1 cellular context compared by ENCODE assay signal in genomic region chr3:50246517-50246954, GRCh38.
A peak's percentile ranks its signal among the peaks of the same experiment; 100 is the strongest.
TF ChIP-seq lines count a peak whose summit lies in the region.

No MANE protein-coding gene starts in this region.

TF ChIP-seq in K562, 482 proteins besides CTCF, POLR2A, EP300 and RAD21 (continued from another document and continues in another):
- TF ChIP-seq CHD7 (IDR thresholded peaks at IDR 0.05; ENCODE audit: low read depth, low read length) (no peak), RNF2 (IDR thresholded peaks at IDR 0.05) (no peak), ZNF3 (CRISPR knock-in tag; IDR thresholded peaks at IDR 0.05) (no peak), NEUROD1 (IDR thresholded peaks at IDR 0.05; ENCODE audit: borderline replicate concordance, low read depth, low read length, partially characterized antibody) (no peak), ZNF655 (CRISPR knock-in tag; IDR thresholded peaks at IDR 0.05) (no peak), NCOR1 (IDR thresholded peaks at IDR 0.05) (no peak), EP400 (IDR thresholded peaks at IDR 0.05) (peak; percentile 44; the same call in 1 of the 2 replicates), LARP7 (IDR thresholded peaks at IDR 0.05) (no peak), MAZ (CRISPR knock-in tag; conservative IDR thresholded peaks at IDR 0.05 in 1 of 2, IDR thresholded peaks at IDR 0.05 in 1 of 2) (no peak; a peak in 1 of 4 replicates), GATAD2B (IDR thresholded peaks at IDR 0.05; ENCODE audit: borderline replicate concordance) (no peak), ZKSCAN3 (CRISPR knock-in tag; IDR thresholded peaks at IDR 0.05) (no peak), FOXK2 (conservative IDR thresholded peaks at IDR 0.05 in 1 of 2, IDR thresholded peaks at IDR 0.05 in 1 of 2; ENCODE audit: low read depth in 2 of 2) (no peak), ASH1L (IDR thresholded peaks at IDR 0.05; ENCODE audit: borderline replicate concordance, low read depth, partially characterized antibody) (no peak), KHSRP (IDR thresholded peaks at IDR 0.05) (no peak), POLR3A (IDR thresholded peaks at IDR 0.05; ENCODE audit: borderline replicate concordance, extremely low read depth, insufficient read depth, insufficient read length) (no peak), ZNF41 (CRISPR knock-in tag; conservative IDR thresholded peaks at IDR 0.05) (no peak), STAT5A (IDR thresholded peaks at IDR 0.05; ENCODE audit: borderline replicate concordance, low read length) (no peak), JUNB (CRISPR knock-in tag; conservative IDR thresholded peaks at IDR 0.05) (no peak), NELFE (IDR thresholded peaks at IDR 0.05; ENCODE audit: insufficient read depth, insufficient read length) (no peak), ZBTB11 (CRISPR knock-in tag; IDR thresholded peaks at IDR 0.05) (peak in 1 of 3 experiments; percentile 43; a peak in 1 of 6 replicates), ATF1 (CRISPR knock-in tag; IDR thresholded peaks at IDR 0.05) (no peak), ATF1 (tag; IDR thresholded peaks at IDR 0.05) (peak; percentile 64), MXI1 (IDR thresholded peaks at IDR 0.05; ENCODE audit: low read depth, low read length) (no peak), KLF6 (CRISPR knock-in tag; IDR thresholded peaks at IDR 0.05; ENCODE audit: borderline replicate concordance) (no peak), PHF21A (IDR thresholded peaks at IDR 0.05; ENCODE audit: borderline replicate concordance, low read depth) (no peak; the same call in 1 of the 2 replicates), ZNF778 (CRISPR knock-in tag; IDR thresholded peaks at IDR 0.05) (no peak), TAF1 (IDR thresholded peaks at IDR 0.05; ENCODE audit: control insufficient read depth, extremely low read depth, insufficient read depth, low read length, severe bottlenecking) (peak; percentile 34), PTTG1 (tag; IDR thresholded peaks at IDR 0.05; ENCODE audit: low read depth) (no peak), ZNF239 (CRISPR knock-in tag; IDR thresholded peaks at IDR 0.05) (no peak), MAFF (IDR thresholded peaks at IDR 0.05; ENCODE audit: low read length) (no peak), ZBTB26 (CRISPR knock-in tag; IDR thresholded peaks at IDR 0.05) (no peak), NCOA6 (IDR thresholded peaks at IDR 0.05) (no peak), RFX5 (IDR thresholded peaks at IDR 0.05; ENCODE audit: low read depth, low read length) (no peak), MYC (IDR thresholded peaks at IDR 0.05; ENCODE audit: low read depth, low read length) (no peak), MYC (CRISPR knock-in tag; IDR thresholded peaks at IDR 0.05; ENCODE audit: borderline replicate concordance, low read depth) (no peak), CCNT2 (IDR thresholded peaks at IDR 0.05; ENCODE audit: borderline replicate concordance, extremely low read depth, insufficient read length, low read depth, low read length) (no peak)
- TF ChIP-seq, protein P1, sequence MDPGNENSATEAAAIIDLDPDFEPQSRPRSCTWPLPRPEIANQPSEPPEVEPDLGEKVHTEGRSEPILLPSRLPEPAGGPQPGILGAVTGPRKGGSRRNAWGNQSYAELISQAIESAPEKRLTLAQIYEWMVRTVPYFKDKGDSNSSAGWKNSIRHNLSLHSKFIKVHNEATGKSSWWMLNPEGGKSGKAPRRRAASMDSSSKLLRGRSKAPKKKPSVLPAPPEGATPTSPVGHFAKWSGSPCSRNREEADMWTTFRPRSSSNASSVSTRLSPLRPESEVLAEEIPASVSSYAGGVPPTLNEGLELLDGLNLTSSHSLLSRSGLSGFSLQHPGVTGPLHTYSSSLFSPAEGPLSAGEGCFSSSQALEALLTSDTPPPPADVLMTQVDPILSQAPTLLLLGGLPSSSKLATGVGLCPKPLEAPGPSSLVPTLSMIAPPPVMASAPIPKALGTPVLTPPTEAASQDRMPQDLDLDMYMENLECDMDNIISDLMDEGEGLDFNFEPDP (CRISPR knock-in tag; IDR thresholded peaks at IDR 0.05): no peak
- TF ChIP-seq, protein P2, sequence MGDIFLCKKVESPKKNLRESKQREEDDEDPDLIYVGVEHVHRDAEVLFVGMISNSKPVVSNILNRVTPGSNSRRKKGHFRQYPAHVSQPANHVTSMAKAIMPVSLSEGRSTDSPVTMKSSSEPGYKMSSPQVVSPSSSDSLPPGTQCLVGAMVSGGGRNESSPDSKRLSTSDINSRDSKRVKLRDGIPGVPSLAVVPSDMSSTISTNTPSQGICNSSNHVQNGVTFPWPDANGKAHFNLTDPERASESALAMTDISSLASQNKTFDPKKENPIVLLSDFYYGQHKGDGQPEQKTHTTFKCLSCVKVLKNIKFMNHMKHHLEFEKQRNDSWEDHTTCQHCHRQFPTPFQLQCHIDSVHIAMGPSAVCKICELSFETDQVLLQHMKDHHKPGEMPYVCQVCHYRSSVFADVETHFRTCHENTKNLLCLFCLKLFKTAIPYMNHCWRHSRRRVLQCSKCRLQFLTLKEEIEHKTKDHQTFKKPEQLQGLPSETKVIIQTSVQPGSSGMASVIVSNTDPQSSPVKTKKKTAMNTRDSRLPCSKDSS (IDR thresholded peaks at IDR 0.05; ENCODE audit: low read depth, partially characterized antibody): no peak
- TF ChIP-seq, protein P3, sequence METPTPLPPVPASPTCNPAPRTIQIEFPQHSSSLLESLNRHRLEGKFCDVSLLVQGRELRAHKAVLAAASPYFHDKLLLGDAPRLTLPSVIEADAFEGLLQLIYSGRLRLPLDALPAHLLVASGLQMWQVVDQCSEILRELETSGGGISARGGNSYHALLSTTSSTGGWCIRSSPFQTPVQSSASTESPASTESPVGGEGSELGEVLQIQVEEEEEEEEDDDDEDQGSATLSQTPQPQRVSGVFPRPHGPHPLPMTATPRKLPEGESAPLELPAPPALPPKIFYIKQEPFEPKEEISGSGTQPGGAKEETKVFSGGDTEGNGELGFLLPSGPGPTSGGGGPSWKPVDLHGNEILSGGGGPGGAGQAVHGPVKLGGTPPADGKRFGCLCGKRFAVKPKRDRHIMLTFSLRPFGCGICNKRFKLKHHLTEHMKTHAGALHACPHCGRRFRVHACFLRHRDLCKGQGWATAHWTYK (CRISPR knock-in tag; IDR thresholded peaks at IDR 0.05): no peak
- TF ChIP-seq, protein P4, sequence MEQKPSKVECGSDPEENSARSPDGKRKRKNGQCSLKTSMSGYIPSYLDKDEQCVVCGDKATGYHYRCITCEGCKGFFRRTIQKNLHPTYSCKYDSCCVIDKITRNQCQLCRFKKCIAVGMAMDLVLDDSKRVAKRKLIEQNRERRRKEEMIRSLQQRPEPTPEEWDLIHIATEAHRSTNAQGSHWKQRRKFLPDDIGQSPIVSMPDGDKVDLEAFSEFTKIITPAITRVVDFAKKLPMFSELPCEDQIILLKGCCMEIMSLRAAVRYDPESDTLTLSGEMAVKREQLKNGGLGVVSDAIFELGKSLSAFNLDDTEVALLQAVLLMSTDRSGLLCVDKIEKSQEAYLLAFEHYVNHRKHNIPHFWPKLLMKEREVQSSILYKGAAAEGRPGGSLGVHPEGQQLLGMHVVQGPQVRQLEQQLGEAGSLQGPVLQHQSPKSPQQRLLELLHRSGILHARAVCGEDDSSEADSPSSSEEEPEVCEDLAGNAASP (IDR thresholded peaks at IDR 0.05): no peak
